In the genomic region with DNA sequence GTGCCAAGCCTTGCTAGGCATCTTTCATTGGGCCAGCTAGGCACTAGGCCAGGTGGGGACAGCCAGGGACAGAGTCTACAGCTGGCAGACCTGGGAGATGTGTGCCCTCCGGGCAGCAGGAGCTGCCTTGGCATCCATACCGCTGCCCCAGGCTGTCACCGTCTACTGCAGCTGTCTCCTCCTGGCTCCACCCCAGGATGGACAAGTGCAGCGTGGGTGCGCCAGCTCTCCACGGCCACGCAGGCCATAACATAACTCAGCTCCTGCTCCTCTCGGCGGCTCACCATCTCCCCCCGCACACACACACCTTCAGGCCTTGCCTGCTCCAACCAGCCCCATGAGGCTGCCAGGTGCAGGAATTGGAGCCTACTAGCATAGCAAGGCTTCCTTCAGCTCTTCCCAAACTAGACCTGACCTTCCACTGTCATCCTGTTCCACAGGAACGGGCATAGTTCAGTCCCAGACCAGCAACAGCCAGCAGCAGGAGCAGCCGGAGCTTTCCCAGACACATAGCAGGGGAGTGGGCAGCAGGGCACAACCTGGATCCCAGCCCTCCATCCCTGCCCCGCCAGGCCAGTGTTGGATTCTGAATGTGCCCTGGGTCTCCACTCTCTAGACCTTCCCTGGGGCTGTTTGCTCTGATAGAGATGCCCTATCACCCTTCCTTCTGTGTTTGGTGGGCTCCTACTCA, we compare ENCODE assay signal across 22 cellular contexts. TPM values are rescaled to one million over a fixed set of nuclear protein-coding genes. Genes with fewer than 3 reads are reported as not detected.
DNase-seq lines count a peak whose midpoint lies in the region; ATAC-seq and TF ChIP-seq lines count a peak whose summit lies in the region.
"Had no signal": no experiment of that assay in that cellular context is flagged by ENCODE, and none has a peak within 500 bp of the region (broad histone marks: within the 10 kb centered on the region; RNA-seq: fewer than 3 reads in every experiment).

No MANE protein-coding gene starts in this region.

- no peak overlapping the region for H3K4me2 ChIP-seq in neural progenitor cell

- peaks cover 40 to 66% (median 42%) of the 10 kb centered on the region in 3 donors for H3K27me3 Mint-ChIP-seq in CD14-positive monocyte (ENCODE audit: low read depth in 3 of 3)
- H3K27me3 Mint-ChIP-seq in brain: peaks cover 68% of the 10 kb centered on the region
- peaks cover 21% of the 10 kb centered on the region for H3K27me3 Mint-ChIP-seq in neural progenitor cell (ENCODE audit: insufficient read depth, low read depth)
- H3K27me3 Mint-ChIP-seq in activated CD8-positive, alpha-beta T cell treated with anti-CD3 and anti-CD28 coated beads for 36 hours: peaks cover 32% of the 10 kb centered on the region

- H3K79me2 ChIP-seq in neural progenitor cell (ENCODE audit: low read depth): no peaks in the 10 kb centered on the region

- H3K4me3 ChIP-seq in neural progenitor cell (no peak overlapping the region), tibial artery (no peak overlapping the region)
- H3K4me3 ChIP-seq: breast epithelium had no signal

- H3K27me3 ChIP-seq in neural progenitor cell: peaks cover 54% of the 10 kb centered on the region
- H3K27me3 ChIP-seq in tibial artery: peaks cover 0 to 83% of the 10 kb centered on the region in 2 donors

- H4K20me1 ChIP-seq in neural progenitor cell (ENCODE audit: low read depth): no peaks in the 10 kb centered on the region

- H3K9me3 ChIP-seq in neural progenitor cell (ENCODE audit: low read depth): no peaks in the 10 kb centered on the region
- no peaks in the 10 kb centered on the region for H3K9me3 ChIP-seq in tibial artery
- H3K9me3 ChIP-seq: breast epithelium had no signal

- peaks cover 2 to 10% (median 8%) of the 10 kb centered on the region in 7 donors for H3K9me3 Mint-ChIP-seq in CD14-positive monocyte
- H3K9me3 Mint-ChIP-seq in brain: peaks cover 2 to 8% (median 5%) of the 10 kb centered on the region in 5 experiments
- peaks cover 2% of the 10 kb centered on the region for H3K9me3 Mint-ChIP-seq in neural progenitor cell
- no peaks in the 10 kb centered on the region for H3K9me3 Mint-ChIP-seq in activated CD8-positive, alpha-beta T cell treated with anti-CD3 and anti-CD28 coated beads for 36 hours
- H3K9me3 Mint-ChIP-seq: activated naive CD4-positive, alpha-beta T cell treated with anti-CD3 and anti-CD28 coated beads, Interleukin-2, amount 50 U/mL, for 24 hours; activated T-cell treated with anti-CD3 and anti-CD28 coated beads, Interleukin-2, amount 50 U/mL, for 24 hours had no signal

- H3K36me3 ChIP-seq in neural progenitor cell (no peaks in the 10 kb centered on the region), tibial artery (no peaks in the 10 kb centered on the region)
- H3K36me3 ChIP-seq: breast epithelium had no signal

- no peak overlapping the region for H3K9ac ChIP-seq in neural progenitor cell

- no peaks in the 10 kb centered on the region for H3F3A ChIP-seq in neural progenitor cell (ENCODE audit: low read depth)

- CTCF ChIA-PET in activated CD8-positive, alpha-beta T cell treated with anti-CD3 and anti-CD28 coated beads for 36 hours (lab: Charles Lee): interaction anchor here (0.9 to 9.3 kb wide), 8 partner anchors 13 to 126 kb away, joined by 3 to 94 read pairs (median 24); a partner anchor contains a TSS

- H3K4me3 Mint-ChIP-seq in CD14-positive monocyte (no peak overlapping the region), brain (peak overlapping the region in 3 of 5 experiments; percentile 13 to 68 (median 16)), neural progenitor cell (peak overlapping the region; percentile 43)
- H3K4me3 Mint-ChIP-seq in activated CD8-positive, alpha-beta T cell treated with anti-CD3 and anti-CD28 coated beads for 36 hours: no peak overlapping the region
- H3K4me3 Mint-ChIP-seq: activated naive CD4-positive, alpha-beta T cell treated with anti-CD3 and anti-CD28 coated beads, Interleukin-2, amount 50 U/mL, for 24 hours had no signal

- POLR2A ChIA-PET in activated CD8-positive, alpha-beta T cell treated with anti-CD3 and anti-CD28 coated beads for 36 hours (lab: Charles Lee): interaction anchor here (1.2 to 1.8 kb wide), 4 partner anchors 17 to 171 kb away, joined by 3 to 9 read pairs (median 6); no protein-coding TSS in a partner anchor

- H2AFZ ChIP-seq in neural progenitor cell (replicated peaks): no peak overlapping the region

- H3K4me1 Mint-ChIP-seq in CD14-positive monocyte (peaks cover 19% of the 10 kb centered on the region), brain (peaks cover 5% of the 10 kb centered on the region), neural progenitor cell (peaks cover 18% of the 10 kb centered on the region)
- peaks cover 22% of the 10 kb centered on the region for H3K4me1 Mint-ChIP-seq in activated CD8-positive, alpha-beta T cell treated with anti-CD3 and anti-CD28 coated beads for 36 hours (ENCODE audit: low read depth)

- H3K27ac ChIP-seq in neural progenitor cell (no peak overlapping the region), tibial artery (no peak overlapping the region)
- H3K27ac ChIP-seq: breast epithelium, RWPE1 had no signal

- intact Hi-C loops in CD14-positive monocyte (cut with micrococcal nuclease) (loop anchor here in 1 of 2 donors (10.0 kb wide), 2 partner anchors 56 to 94 kb away; no protein-coding TSS in a partner anchor), tibial artery (cut with DNase I; ENCODE audit: low total_unique reads) (loop anchor here (10.0 kb wide), 1 partner anchor 94 kb away; no protein-coding TSS in a partner anchor)
- intact Hi-C loops in activated CD8-positive, alpha-beta T cell treated with anti-CD3 and anti-CD28 coated beads for 36 hours (cut with micrococcal nuclease): no loop called here

- peak; percentile 38 for DNase-seq in CD14-positive monocyte (ENCODE audit: low spot score)
- DNase-seq in COR-L47 (lab: John Stamatoyannopoulos, UW): peak; percentile 18
- no peak for DNase-seq in neural progenitor cell (ENCODE audit: low spot score)
- no peak for DNase-seq in tibial artery
- no peak for DNase-seq in activated CD8-positive, alpha-beta T cell treated with anti-CD3 and anti-CD28 coated beads for 36 hours
- DNase-seq: activated CD4-positive, alpha-beta T cell treated with anti-CD3 and anti-CD28 coated beads, Interleukin-2, amount 50 U/mL, for 1 hour; activated T-cell treated with anti-CD3 and anti-CD28 coated beads, Interleukin-2, amount 50 U/mL, for 24 hours; dermis blood vessel endothelial cell; EL; hippocampal formation; islet precursor cell; Karpas-422; mesenchymal stem cell; NCI-H1092 had no signal

- H3K4me1 ChIP-seq in neural progenitor cell (peaks cover 7% of the 10 kb centered on the region), tibial artery (peaks cover 0 to 21% (median 12%) of the 10 kb centered on the region in 4 donors)

- TF ChIP-seq CTCF in CD14-positive monocyte (IDR thresholded peaks at IDR 0.05) (no peak), brain (conservative IDR thresholded peaks at IDR 0.05) (no peak), neural progenitor cell (IDR thresholded peaks at IDR 0.05) (no peak), tibial artery (IDR thresholded peaks at IDR 0.05) (no peak)
- TF ChIP-seq CTCF in activated CD8-positive, alpha-beta T cell treated with anti-CD3 and anti-CD28 coated beads for 36 hours (IDR thresholded peaks at IDR 0.05): no peak

- H3K27ac Mint-ChIP-seq in CD14-positive monocyte: no peak overlapping the region
- no peak overlapping the region for H3K27ac Mint-ChIP-seq in brain
- no peak overlapping the region for H3K27ac Mint-ChIP-seq in neural progenitor cell
- no peak overlapping the region for H3K27ac Mint-ChIP-seq in activated CD8-positive, alpha-beta T cell treated with anti-CD3 and anti-CD28 coated beads for 36 hours
- H3K27ac Mint-ChIP-seq: activated naive CD4-positive, alpha-beta T cell treated with anti-CD3 and anti-CD28 coated beads, Interleukin-2, amount 50 U/mL, for 24 hours; activated T-cell treated with anti-CD3 and anti-CD28 coated beads, Interleukin-2, amount 50 U/mL, for 24 hours had no signal

- H3K36me3 Mint-ChIP-seq in CD14-positive monocyte (peaks cover 3 to 7% of the 10 kb centered on the region in 2 donors), brain (no peaks in the 10 kb centered on the region), neural progenitor cell (peaks cover 5% of the 10 kb centered on the region)
- H3K36me3 Mint-ChIP-seq in activated CD8-positive, alpha-beta T cell treated with anti-CD3 and anti-CD28 coated beads for 36 hours (ENCODE audit: low read depth): no peaks in the 10 kb centered on the region
- H3K36me3 Mint-ChIP-seq: activated naive CD4-positive, alpha-beta T cell treated with anti-CD3 and anti-CD28 coated beads, Interleukin-2, amount 50 U/mL, for 24 hours had no signal

- no peak for ATAC-seq in HG02870 (IDR thresholded peaks at IDR 0.05; ENCODE audit: unreplicated experiment)
- ATAC-seq in activated CD8-positive, alpha-beta T cell treated with anti-CD3 and anti-CD28 coated beads for 36 hours: no peak

RNA-seq across cellular contexts. Expression of a gene that starts 2.5 kb away (rescaled TPM):
- polyA plus RNA-seq in CD14-positive monocyte (not detected), brain (ENCODE audit: insufficient read depth, low read depth, low replicate concordance) (0.48 TPM)
- total RNA-seq in neural progenitor cell (ENCODE audit: low replicate concordance): 3.0 and 10.5 TPM in 2 replicates
- under 1 TPM; 0.29 to 0.34 TPM for total RNA-seq in activated CD8-positive, alpha-beta T cell treated with anti-CD3 and anti-CD28 coated beads for 36 hours
- total RNA-seq: fibroblast of villous mesenchyme, HT1080, NCI-H460 had no signal

RNA-seq across cellular contexts. Expression of a gene that starts 19.5 kb away (rescaled TPM):
- polyA plus RNA-seq in CD14-positive monocyte: not detected
- polyA plus RNA-seq in brain (ENCODE audit: insufficient read depth, low read depth, low replicate concordance): not detected
- not detected in 2 replicates for total RNA-seq in neural progenitor cell (ENCODE audit: low replicate concordance)
- total RNA-seq in activated CD8-positive, alpha-beta T cell treated with anti-CD3 and anti-CD28 coated beads for 36 hours: 1 to 10 TPM; 1.8 to 2.7 TPM
- total RNA-seq: dermis blood vessel endothelial cell, fibroblast of villous mesenchyme, HT1080, NCI-H460 had no signal

RNA-seq across cellular contexts. Expression of a gene that starts 26.4 kb away (rescaled TPM):
- 10 to 100 TPM; 48.4 to 66.1 TPM for polyA plus RNA-seq in CD14-positive monocyte
- polyA plus RNA-seq in brain (ENCODE audit: insufficient read depth, low read depth, low replicate concordance): 3.0 TPM
- total RNA-seq in neural progenitor cell (ENCODE audit: low replicate concordance): 2.3 TPM in 1 of 2 replicates, not detected in the other
- 100 to 1,000 TPM; 311 to 313 TPM for total RNA-seq in activated CD8-positive, alpha-beta T cell treated with anti-CD3 and anti-CD28 coated beads for 36 hours

Comparison
In these comparisons a context has a peak if more than half of its experiments do, and no peak if none do; other contexts are left out.
1. DNase-seq: peak in CD14-positive monocyte (single experiment) and COR-L47 (single experiment); none in neural progenitor cell (single experiment), tibial artery (0 of 2) and activated CD8-positive, alpha-beta T cell treated with anti-CD3 and anti-CD28 coated beads for 36 hours (single experiment).
2. H3K4me3 Mint-ChIP-seq: peak in brain (3 of 5) and neural progenitor cell (single experiment); none in CD14-positive monocyte (0 of 2) and activated CD8-positive, alpha-beta T cell treated with anti-CD3 and anti-CD28 coated beads for 36 hours (single experiment).
3. RNA of a gene that starts 26.4 kb away (total RNA-seq): 311 to 313 TPM in activated CD8-positive, alpha-beta T cell treated with anti-CD3 and anti-CD28 coated beads for 36 hours; 2.3 TPM in neural progenitor cell; every median in the first group is over 10 times any median in the second.